1 cellular context compared by ENCODE assay signal in the genomic region with DNA sequence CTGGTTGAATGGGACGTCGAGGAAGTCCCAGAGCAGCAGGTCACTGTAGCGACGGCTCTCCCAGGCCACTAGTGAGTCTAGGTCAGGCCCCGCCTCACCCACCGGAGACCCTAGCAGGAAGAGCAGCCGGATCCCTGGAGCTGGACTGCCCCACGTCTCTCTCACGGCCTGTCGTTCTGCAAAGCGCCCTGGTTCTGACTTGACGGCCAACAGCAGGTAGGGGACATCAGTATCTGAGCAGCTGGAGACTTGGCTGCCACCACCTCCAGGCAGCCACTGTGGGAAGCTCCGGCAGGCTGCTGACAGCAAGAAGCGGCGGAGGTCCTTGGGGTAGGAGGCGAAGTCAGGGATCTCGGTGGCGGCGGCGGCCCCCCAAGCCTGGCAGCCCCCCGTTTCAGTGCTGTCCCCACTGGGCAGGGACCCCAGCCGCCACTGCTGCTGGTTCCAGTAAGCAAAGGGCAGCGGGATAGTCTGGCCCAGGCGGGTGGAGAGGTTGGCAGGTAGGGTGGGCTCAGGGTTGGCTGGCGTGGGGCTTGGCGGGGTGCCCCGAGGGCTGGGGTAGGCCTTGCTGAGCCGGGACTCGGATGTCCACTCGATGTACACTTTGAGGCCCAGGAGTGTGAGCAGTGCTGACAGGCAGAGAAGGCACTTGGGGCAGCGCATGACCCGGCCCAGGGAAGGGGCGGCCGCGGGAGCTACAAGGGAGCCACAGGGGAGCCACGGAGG.
TF ChIP-seq lines count a peak whose summit lies in the region.

No MANE protein-coding gene starts in this region.

TF ChIP-seq in H1, 55 proteins besides CTCF, POLR2A, EP300 and RAD21:
- no peak for TF ChIP-seq CREB1 (IDR thresholded peaks at IDR 0.05)
- 0 out of 2 replicates have a peak, but pooled peaks have one; percentile 0 for TF ChIP-seq POLR2AphosphoS5 (IDR thresholded peaks at IDR 0.05; ENCODE audit: low read depth, low read length)
